8 cellular contexts compared by ENCODE assay signal in the genomic region with DNA sequence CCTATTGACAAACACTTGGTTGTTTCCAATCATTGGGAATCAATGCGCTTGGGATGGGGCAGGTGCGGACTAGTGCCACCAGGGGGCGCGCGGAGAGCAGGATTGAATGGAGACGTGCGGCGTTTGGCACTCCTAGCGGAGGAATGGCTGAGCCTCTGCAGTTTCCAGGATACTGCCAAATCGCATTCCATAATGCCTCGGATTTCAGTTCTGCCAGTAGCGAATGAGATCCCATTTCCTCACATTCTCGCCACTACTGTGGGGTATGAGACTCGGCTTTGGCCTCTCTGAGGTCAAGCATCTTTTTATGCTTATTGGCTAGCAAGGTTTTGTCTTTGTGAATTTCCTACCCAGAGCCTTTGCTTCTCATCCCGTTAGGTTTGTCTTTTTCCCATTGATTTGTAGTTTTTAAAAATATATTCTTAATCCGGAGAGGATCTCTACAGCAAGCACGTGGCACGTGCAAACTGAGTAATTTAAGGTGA. TPM values are rescaled to one million over a fixed set of nuclear protein-coding genes. Genes with fewer than 3 reads are reported as not detected.
DNase-seq lines count a peak whose midpoint lies in the region; ATAC-seq and TF ChIP-seq lines count a peak whose summit lies in the region.

No MANE protein-coding gene starts in this region.

- no peaks in the 10 kb centered on the region for H3K79me2 ChIP-seq in osteoblast (ENCODE audit: insufficient read depth, low read length)

- H3K4me1 ChIP-seq in Peyer's patch (no peaks in the 10 kb centered on the region), osteoblast (ENCODE audit: insufficient read depth, low read length) (no peaks in the 10 kb centered on the region), tibial artery (peaks cover 0 to 4% (median 0%) of the 10 kb centered on the region in 4 donors)

- ATAC-seq in GM18861 (IDR thresholded peaks at IDR 0.05; ENCODE audit: unreplicated experiment), result peak; percentile 64

- TF ChIP-seq CTCF in AG04449 (IDR thresholded peaks at IDR 0.05; ENCODE audit: insufficient read depth, low read length, missing control alignments) (peak; percentile 85), Peyer's patch (IDR thresholded peaks at IDR 0.05) (peak; percentile 83 to 98 (median 94)), foreskin fibroblast (IDR thresholded peaks at IDR 0.05; ENCODE audit: low read depth, low read length) (peak; percentile 84), osteoblast (IDR thresholded peaks at IDR 0.05; ENCODE audit: extremely low read depth, low read depth, low read length) (peak; percentile 90), tibial artery (IDR thresholded peaks at IDR 0.05) (peak; percentile 80 to 98)

- H3K4me2 ChIP-seq in osteoblast (ENCODE audit: insufficient read depth, low read length), result no peak overlapping the region

- H3K4me3 ChIP-seq in AG04449 (ENCODE audit: low read depth, low read length), result no peak overlapping the region
- no peak overlapping the region for H3K4me3 ChIP-seq in Peyer's patch
- no peak overlapping the region for H3K4me3 ChIP-seq in foreskin fibroblast (ENCODE audit: low read depth in 1 of 2, low read length in 2 of 2)
- no peak overlapping the region for H3K4me3 ChIP-seq in osteoblast (ENCODE audit: insufficient read depth, low read length)
- no peak overlapping the region for H3K4me3 ChIP-seq in tibial artery

- DNase-seq in AG04449 (ENCODE audit: low read depth, low spot score) (no peak), HT1080 (ENCODE audit: low read depth) (peak; percentile 50), Peyer's patch (peak; percentile 81 to 92 (median 81)), foreskin fibroblast (peak; percentile 56 to 82), osteoblast (ENCODE audit: insufficient read length, low spot score, missing footprints) (peak; percentile 95), tibial artery (peak; percentile 79 to 85)
- peak; percentile 92 for DNase-seq in activated effector memory CD4-positive, alpha-beta T cell treated with anti-CD3 and anti-CD28 coated beads, Interleukin-2, amount 50 U/mL, for 16 hours

- no peaks in the 10 kb centered on the region for H3K27me3 ChIP-seq in Peyer's patch
- no peaks in the 10 kb centered on the region for H3K27me3 ChIP-seq in osteoblast (ENCODE audit: insufficient read depth, low read length)
- H3K27me3 ChIP-seq in tibial artery, result no peaks in the 10 kb centered on the region

- H3K9me3 ChIP-seq in Peyer's patch (no peaks in the 10 kb centered on the region), osteoblast (ENCODE audit: low read depth, low read length) (no peaks in the 10 kb centered on the region), tibial artery (no peaks in the 10 kb centered on the region)

- H3K27ac ChIP-seq in Peyer's patch (no peak overlapping the region), osteoblast (ENCODE audit: low read depth, low read length) (no peak overlapping the region), tibial artery (no peak overlapping the region)

- intact Hi-C loops in tibial artery (cut with DNase I; ENCODE audit: low total_unique reads), result loop anchor here (2.0 kb wide), 1 partner anchor 123 kb away; no protein-coding TSS in a partner anchor

- no peaks in the 10 kb centered on the region for H3K36me3 ChIP-seq in Peyer's patch
- H3K36me3 ChIP-seq in osteoblast (ENCODE audit: insufficient read depth, low read length), result no peaks in the 10 kb centered on the region
- H3K36me3 ChIP-seq in tibial artery, result no peaks in the 10 kb centered on the region

- H2AFZ ChIP-seq in osteoblast (ENCODE audit: low read length), result peak overlapping the region; percentile 20

- POLR2A ChIA-PET in AG04449 (lab: Yijun Ruan, JAX), result no interaction called here

- CTCF ChIA-PET in AG04449 (lab: Yijun Ruan, JAX), result interaction anchor here (0.6 to 13.0 kb wide), 17 partner anchors 11 to 180 kb away, joined by 3 to 281 read pairs (median 4); no protein-coding TSS in a partner anchor

- no peaks in the 10 kb centered on the region for H4K20me1 ChIP-seq in osteoblast (ENCODE audit: insufficient read depth, low read length)

- no peak for TF ChIP-seq POLR2A in Peyer's patch (IDR thresholded peaks at IDR 0.05)

RNA-seq across cellular contexts. Expression of gene CLDN34, which starts 28.7 kb away (rescaled TPM):
- not detected in 2 replicates for total RNA-seq in HT1080 (2014; rRNA removed; shearing (Covaris generic))
- 0.30 TPM in 1 of 2 replicates, not detected in the other for polyA plus RNA-seq in HT1080 (2015; cell fraction: cytosol; rRNA removed)
- polyA plus RNA-seq in HT1080 (2015; cell fraction: nucleus; rRNA removed), result 0.51 TPM in 1 of 2 replicates, not detected in the other
- total RNA-seq in Peyer's patch (not detected), osteoblast (under 0.01 TPM in 1 of 2 replicates, not detected in the other)
